13 cellular contexts compared by ENCODE assay signal in genomic region chr2:173187911-173188788, GRCh38.
DNase-seq lines count a peak whose midpoint lies in the region; ATAC-seq and TF ChIP-seq lines count a peak whose summit lies in the region.
"Had no signal": no experiment of that assay in that cellular context is flagged by ENCODE, and none has a peak within 500 bp of the region (broad histone marks: within the 10 kb centered on the region; RNA-seq: fewer than 3 reads in every experiment).

No MANE protein-coding gene starts in this region.

- intact Hi-C loops in heart right ventricle (cut with DNase I) (loop anchor here in 1 of 10 donors (2.0 kb wide), 1 partner anchor 95 kb away; no protein-coding TSS in a partner anchor), stomach (cut with DNase I; ENCODE audit: low total_unique reads) (no loop called here)

- no peak for TF ChIP-seq EP300 in stomach (IDR thresholded peaks at IDR 0.05)

- TF ChIP-seq POLR2A in stomach (IDR thresholded peaks at IDR 0.05): no peak

- H3K4me1 ChIP-seq in heart right ventricle (peaks cover 0 to 96% (median 62%) of the 10 kb centered on the region in 9 donors), stomach (peaks cover 0 to 53% (median 25%) of the 10 kb centered on the region in 4 donors)

- no peaks in the 10 kb centered on the region for H3K4me1 Mint-ChIP-seq in activated T-helper 17 cell treated with anti-CD3 and anti-CD28 coated beads, Interleukin-2, amount 50 U/mL, for 72 hours
- H3K4me1 Mint-ChIP-seq in activated T-cell treated with anti-CD3 and anti-CD28 coated beads, Interleukin-2, amount 50 U/mL, for 72 hours (ENCODE audit: low read depth): no peaks in the 10 kb centered on the region
- H3K4me1 Mint-ChIP-seq: naive B cell had no signal

- TF ChIP-seq CTCF in heart right ventricle (IDR thresholded peaks at IDR 0.05) (no peak), stomach (IDR thresholded peaks at IDR 0.05) (no peak)

- no peak overlapping the region for H3K4me3 Mint-ChIP-seq in activated T-helper 17 cell treated with anti-CD3 and anti-CD28 coated beads, Interleukin-2, amount 50 U/mL, for 72 hours
- H3K4me3 Mint-ChIP-seq in activated T-cell treated with anti-CD3 and anti-CD28 coated beads, Interleukin-2, amount 50 U/mL, for 72 hours: no peak overlapping the region
- H3K4me3 Mint-ChIP-seq: activated naive CD8-positive, alpha-beta T cell treated with anti-CD3 and anti-CD28 coated beads, Interleukin-2, amount 10 ng/mL, durations not matched to agents 7 days and 5 days; naive B cell had no signal

- H3K27ac ChIP-seq in heart right ventricle (peak overlapping the region in 9 of 10 donors; percentile 18 to 87 (median 68)), stomach (peak overlapping the region in 3 of 5 donors; percentile 1 to 51 (median 47))
- H3K27ac ChIP-seq: foreskin keratinocyte, WERI-Rb-1 had no signal

- H3K4me3 ChIP-seq in heart right ventricle (no peak overlapping the region), stomach (no peak overlapping the region)

- H3K27ac Mint-ChIP-seq in activated T-helper 17 cell treated with anti-CD3 and anti-CD28 coated beads, Interleukin-2, amount 50 U/mL, for 72 hours: no peak overlapping the region
- no peak overlapping the region for H3K27ac Mint-ChIP-seq in activated T-cell treated with anti-CD3 and anti-CD28 coated beads, Interleukin-2, amount 50 U/mL, for 72 hours
- H3K27ac Mint-ChIP-seq: activated naive CD8-positive, alpha-beta T cell treated with anti-CD3 and anti-CD28 coated beads, Interleukin-2, amount 10 ng/mL, durations not matched to agents 7 days and 5 days had no signal

- H3K27me3 Mint-ChIP-seq in activated T-helper 17 cell treated with anti-CD3 and anti-CD28 coated beads, Interleukin-2, amount 50 U/mL, for 72 hours: no peaks in the 10 kb centered on the region
- no peaks in the 10 kb centered on the region for H3K27me3 Mint-ChIP-seq in activated T-cell treated with anti-CD3 and anti-CD28 coated beads, Interleukin-2, amount 50 U/mL, for 72 hours (ENCODE audit: low read depth)
- H3K27me3 Mint-ChIP-seq: naive B cell had no signal

- H3K36me3 Mint-ChIP-seq in activated T-helper 17 cell treated with anti-CD3 and anti-CD28 coated beads, Interleukin-2, amount 50 U/mL, for 72 hours (ENCODE audit: low read depth): no peaks in the 10 kb centered on the region
- no peaks in the 10 kb centered on the region for H3K36me3 Mint-ChIP-seq in activated T-cell treated with anti-CD3 and anti-CD28 coated beads, Interleukin-2, amount 50 U/mL, for 72 hours (ENCODE audit: insufficient read depth in 2 of 2)

- no peaks in the 10 kb centered on the region for H3K9me3 Mint-ChIP-seq in activated T-helper 17 cell treated with anti-CD3 and anti-CD28 coated beads, Interleukin-2, amount 50 U/mL, for 72 hours
- no peaks in the 10 kb centered on the region for H3K9me3 Mint-ChIP-seq in activated T-cell treated with anti-CD3 and anti-CD28 coated beads, Interleukin-2, amount 50 U/mL, for 72 hours
- H3K9me3 Mint-ChIP-seq: activated naive CD8-positive, alpha-beta T cell treated with anti-CD3 and anti-CD28 coated beads, Interleukin-2, amount 10 ng/mL, durations not matched to agents 7 days and 5 days; naive B cell had no signal

- peak; percentile 11 for DNase-seq in H4 (ENCODE audit: low spot score)
- peak; percentile 44 for DNase-seq in amniotic epithelial cell (ENCODE audit: low read depth)
- peak in 1 of 2 donors; percentile 59 for DNase-seq in heart right ventricle
- no peak for DNase-seq in stomach
- no peak for DNase-seq in activated T-cell treated with anti-CD3 and anti-CD28 coated beads, Interleukin-2, amount 50 U/mL, for 72 hours
- no peak for DNase-seq in SW 1271 (lab: John Stamatoyannopoulos, UW)
- DNase-seq: activated naive CD8-positive, alpha-beta T cell treated with anti-CD3 and anti-CD28 coated beads, Interleukin-2, amount 10 ng/mL, durations not matched to agents 7 days and 5 days; foreskin keratinocyte; MV-4-11; naive B cell; WERI-Rb-1 had no signal

- 46 to 50% methylated on average over 6 of the region's 6 CpGs for WGBS in heart right ventricle, 2 donors
- 53 to 67% (median 60%) methylated on average over 6 of the region's 6 CpGs for WGBS in stomach, 5 donors

- H3K9me3 ChIP-seq in heart right ventricle: no peaks in the 10 kb centered on the region
- no peaks in the 10 kb centered on the region for H3K9me3 ChIP-seq in stomach

- ATAC-seq in heart right ventricle (peak in 6 of 8 donors; percentile 44 to 75 (median 64)), HG02571 (IDR thresholded peaks at IDR 0.05; ENCODE audit: unreplicated experiment) (no peak)
- no peak for ATAC-seq in activated T-helper 17 cell treated with anti-CD3 and anti-CD28 coated beads, Interleukin-2, amount 50 U/mL, for 72 hours (replicated peaks)
- ATAC-seq in activated T-cell treated with anti-CD3 and anti-CD28 coated beads, Interleukin-2, amount 50 U/mL, for 72 hours (replicated peaks in 1 of 2): no peak
- ATAC-seq: foreskin keratinocyte had no signal

- peaks cover 0 to 50% (median 0%) of the 10 kb centered on the region in 9 donors for H3K36me3 ChIP-seq in heart right ventricle
- peaks cover 0 to 3% (median 0%) of the 10 kb centered on the region in 4 donors for H3K36me3 ChIP-seq in stomach

- no peaks in the 10 kb centered on the region for H3K27me3 ChIP-seq in heart right ventricle
- H3K27me3 ChIP-seq in stomach: no peaks in the 10 kb centered on the region
- H3K27me3 ChIP-seq: foreskin keratinocyte had no signal

Comparison
In these comparisons a context has a peak if more than half of its experiments do, and no peak if none do; other contexts are left out.
1. DNase-seq: peak in H4 (single experiment) and amniotic epithelial cell (single experiment); none in stomach (single experiment), activated T-cell treated with anti-CD3 and anti-CD28 coated beads, Interleukin-2, amount 50 U/mL, for 72 hours (0 of 2) and SW 1271 (0 of 2).
2. ATAC-seq: peak in heart right ventricle (6 of 8); none in activated T-helper 17 cell treated with anti-CD3 and anti-CD28 coated beads, Interleukin-2, amount 50 U/mL, for 72 hours (single experiment), activated T-cell treated with anti-CD3 and anti-CD28 coated beads, Interleukin-2, amount 50 U/mL, for 72 hours (0 of 2) and HG02571 (single experiment).